Comparison of ENCODE assay signal across 27 cellular contexts in the genomic region with DNA sequence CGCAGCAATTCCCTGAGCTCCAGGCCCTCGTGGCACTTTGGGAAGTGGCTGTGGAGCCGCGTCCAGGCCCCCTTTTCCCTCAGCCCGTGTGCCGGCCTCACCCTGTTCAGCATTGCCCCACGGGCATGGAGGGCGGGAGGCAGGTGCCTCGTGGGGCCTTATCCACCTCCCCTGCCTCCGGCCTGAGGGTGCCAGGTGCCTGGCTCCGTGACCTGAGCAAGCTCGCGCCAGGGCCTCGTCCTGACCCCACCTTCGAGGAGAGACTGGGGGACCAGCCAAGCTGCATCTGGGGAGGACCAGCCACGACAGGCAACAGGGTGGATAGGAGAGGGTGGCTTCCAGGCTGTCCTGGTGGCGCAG. TPM values are rescaled to one million over a fixed set of nuclear protein-coding genes. Genes with fewer than 3 reads are reported as not detected.
"Had no signal": no experiment of that assay in that cellular context is flagged by ENCODE, and none has a peak within 500 bp of the region (broad histone marks: within the 10 kb centered on the region; RNA-seq: fewer than 3 reads in every experiment).

No MANE protein-coding gene starts in this region.

- DNase-seq: KBM-7, MV-4-11, NCI-H1048, NCI-H1105, NCI-H1436 treated with DMSO at 0.1 percent for 48 hours, NCI-H1694 treated with DMSO at 0.1 percent for 48 hours, NCI-H1930, NCI-H2081, NCI-H2107, NCI-H226, NCI-H446, NCI-H510A, NCI-H524 treated with DMSO at 0.1 percent for 48 hours, NCI-H69, NCI-H774, PC-3, Peyer's patch, SHP77, SK-N-SH, SW 1271, T-cell had no signal

- H3K27me3 ChIP-seq: Peyer's patch had no signal

- H3K4me3 ChIP-seq: Peyer's patch had no signal

- H3K4me1 ChIP-seq: Peyer's patch had no signal

- H3K27ac ChIP-seq: HL-60, Peyer's patch had no signal

- H3K9me3 ChIP-seq: Peyer's patch, SK-N-SH had no signal

- H3K9ac ChIP-seq: SK-N-SH had no signal

- ATAC-seq: PC-3, T-cell had no signal

- H3K36me3 ChIP-seq: Peyer's patch had no signal

- H3K4me2 ChIP-seq: SK-N-SH had no signal

RNA-seq across cellular contexts. Expression of a gene that starts 27.0 kb away (rescaled TPM):
- total RNA-seq: RPMI7951 had no signal

RNA-seq across cellular contexts. Expression of a gene that starts 27.7 kb away (rescaled TPM):
- total RNA-seq: LHCN-M2, MCF 10A, OCI-LY7, PC-3, Peyer's patch, RPMI7951, SK-MEL-5, T-cell had no signal
- polyA plus RNA-seq: SK-N-SH had no signal
